ENCODE assay signal across 14 cellular contexts in the genomic region with DNA sequence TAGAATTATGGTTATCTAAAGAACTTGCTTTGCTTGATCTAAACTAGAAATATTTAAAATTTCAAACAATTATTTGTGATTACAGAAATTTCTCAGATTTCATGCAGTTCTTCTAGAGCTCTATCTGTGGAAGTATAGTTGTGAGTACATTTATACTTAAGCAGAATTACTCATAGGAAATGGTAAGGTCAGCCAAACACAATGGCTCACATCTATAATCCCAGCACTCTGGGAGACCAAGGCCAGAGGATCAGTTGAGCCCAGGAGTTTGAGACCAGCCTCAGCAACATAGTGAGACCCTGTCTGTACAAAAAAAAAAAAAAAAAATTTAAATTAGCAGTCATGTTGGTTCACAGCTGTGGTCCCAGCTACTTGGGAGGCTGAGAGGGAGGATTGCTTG.
"Had no signal": no experiment of that assay in that cellular context is flagged by ENCODE, and none has a peak within 500 bp of the region (broad histone marks: within the 10 kb centered on the region; RNA-seq: fewer than 3 reads in every experiment).

No MANE protein-coding gene starts in this region.

- H3K4me3 ChIP-seq: adrenal gland, body of pancreas, hepatocyte, stomach, thoracic aorta had no signal

- DNase-seq: activated CD4-positive, alpha-beta T cell treated with anti-CD3 and anti-CD28 coated beads, Interleukin-2, amount 10 ng/mL, durations not matched to agents 24 days and 14 days; activated CD8-positive, alpha-beta memory T cell treated with anti-CD3 and anti-CD28 coated beads for 24 hours; activated naive CD4-positive, alpha-beta T cell treated with anti-CD3 and anti-CD28 coated beads, Interleukin-2, amount 50 U/mL, for 16 hours; adrenal gland; body of pancreas; kidney glomerular epithelial cell; midbrain; naive B cell; retina; stomach had no signal

- ATAC-seq: activated T-helper 17 cell treated with anti-CD3 and anti-CD28 coated beads, Interleukin-2, amount 50 U/mL, for 72 hours; body of pancreas; WTC11 had no signal
